Comparison of ENCODE assay signal across 8 cellular contexts in the genomic region with DNA sequence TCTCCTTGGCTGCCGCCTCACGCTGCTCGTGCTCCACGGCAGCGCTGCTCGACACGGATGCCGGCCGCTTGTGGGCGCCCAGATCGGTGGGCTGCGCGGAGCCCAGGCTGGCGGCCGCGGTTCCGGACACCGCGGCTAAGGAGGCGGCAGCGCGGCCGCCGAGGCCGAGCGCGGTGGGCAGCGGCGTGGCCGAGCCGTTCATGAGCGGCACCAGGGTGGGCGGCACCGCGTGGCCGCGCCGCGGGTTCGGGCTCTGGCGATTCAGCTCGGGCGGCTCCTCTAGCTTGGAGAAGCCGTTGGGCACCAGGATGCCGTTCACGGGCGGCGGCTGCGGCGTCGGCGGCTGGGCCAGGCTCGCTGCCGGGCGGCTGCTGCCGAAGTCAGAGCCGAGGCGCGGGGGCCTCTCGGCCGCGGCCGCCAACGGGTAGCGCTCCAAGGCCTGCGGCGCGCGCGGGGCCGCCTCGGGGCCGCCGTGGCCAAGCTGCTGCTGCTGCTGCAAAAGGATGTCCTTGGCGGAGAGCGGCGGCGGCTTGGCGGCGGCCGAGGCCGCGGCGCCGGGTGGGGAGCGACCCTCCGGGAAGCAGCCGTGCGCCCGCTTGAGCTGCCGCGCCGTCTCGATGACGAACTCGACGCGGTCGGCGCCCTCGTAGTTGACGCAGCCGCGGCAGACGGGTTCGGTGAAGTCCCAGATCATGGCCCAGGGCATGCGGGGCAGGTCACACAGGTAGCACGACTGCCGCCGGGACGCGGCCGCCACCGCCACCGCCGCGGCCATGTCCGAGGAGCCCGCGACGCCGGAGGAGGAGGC. TPM values are rescaled to one million over a fixed set of nuclear protein-coding genes. Genes with fewer than 3 reads are reported as not detected.
A peak's percentile ranks its signal among the peaks of the same experiment; 100 is the strongest.
DNase-seq lines count a peak whose midpoint lies in the region; ATAC-seq and TF ChIP-seq lines count a peak whose summit lies in the region.

No MANE protein-coding gene starts in this region.

- no peaks in the 10 kb centered on the region for H3K9me3 ChIP-seq in heart right ventricle

- H3K27ac ChIP-seq in RWPE1 (peak overlapping the region; percentile 98), heart right ventricle (peak overlapping the region; percentile 96 to 100 (median 100))

- CTCF ChIA-PET in RWPE1 (lab: Yijun Ruan, JAX): interaction anchor here (0.8 to 1.0 kb wide), 2 partner anchors 115 to 122 kb away, joined by 5 to 6 read pairs; no protein-coding TSS in a partner anchor

- DNase-seq in DMS 273 (lab: John Stamatoyannopoulos, UW; ENCODE audit: unreplicated experiment): peak; percentile 72
- DNase-seq in DMS 273 treated with DMSO at 0.1 percent for 48 hours (lab: John Stamatoyannopoulos, UW): no peak
- no peak for DNase-seq in RWPE1 (ENCODE audit: low spot score)
- peak; percentile 78 for DNase-seq in activated naive CD4-positive, alpha-beta T cell treated with anti-CD3 and anti-CD28 coated beads, Interleukin-2, amount 50 U/mL, for 16 hours
- DNase-seq in heart right ventricle: peak; percentile 24 to 62
- peak; percentile 72 for DNase-seq in sciatic nerve (ENCODE audit: low spot score)
- DNase-seq in medulla oblongata (ENCODE audit: extremely low spot score): no peak

- ATAC-seq in heart right ventricle (no peak), sciatic nerve (no peak), HG03045 (IDR thresholded peaks at IDR 0.05; ENCODE audit: unreplicated experiment) (no peak)

- peaks cover 9 to 48% (median 39%) of the 10 kb centered on the region in 9 donors for H3K4me1 ChIP-seq in heart right ventricle

- POLR2A ChIA-PET in RWPE1 (lab: Yijun Ruan, JAX; ENCODE audit: low non-redundant PET): interaction anchor here (1.0 to 1.3 kb wide), 2 partner anchors 110 to 115 kb away, joined by 3 to 6 read pairs; no protein-coding TSS in a partner anchor

- peaks cover 0 to 48% (median 23%) of the 10 kb centered on the region in 9 donors for H3K36me3 ChIP-seq in heart right ventricle

- no peak for TF ChIP-seq CTCF in RWPE1 (conservative IDR thresholded peaks at IDR 0.05; ENCODE audit: low read depth)
- TF ChIP-seq CTCF in heart right ventricle (IDR thresholded peaks at IDR 0.05): no peak

- intact Hi-C loops in heart right ventricle (cut with DNase I): loop anchor here in 7 of 10 donors (2.0 to 10.0 kb wide), 9 partner anchors 72 to 468 kb away; no protein-coding TSS in a partner anchor
- intact Hi-C loops in sciatic nerve (cut with DNase I): loop anchor here (5.0 kb wide), 1 partner anchor 473 kb away; no protein-coding TSS in a partner anchor

- peak overlapping the region; percentile 78 to 96 (median 88) for H3K4me3 ChIP-seq in heart right ventricle

- no peaks in the 10 kb centered on the region for H3K27me3 ChIP-seq in heart right ventricle

- 0 to 1% methylated on average over 114 to 116 of the region's 122 CpGs for WGBS in heart right ventricle, 2 donors

RNA-seq across cellular contexts. Expression of a gene that starts 1.1 kb away (rescaled TPM):
- total RNA-seq in heart right ventricle: 100 to 1,000 TPM in 6 of 10 donors, 10 to 100 TPM in 4; 78.2 to 181 (median 104) TPM
- polyA plus RNA-seq in heart right ventricle: 10 to 100 TPM; 50.6 to 54.0 TPM
- total RNA-seq in sciatic nerve: 142 TPM

Comparison
In these comparisons a context has a peak if more than half of its experiments do, and no peak if none do; other contexts are left out.
1. DNase-seq: peak in DMS 273 (single experiment), activated naive CD4-positive, alpha-beta T cell treated with anti-CD3 and anti-CD28 coated beads, Interleukin-2, amount 50 U/mL, for 16 hours (single experiment), heart right ventricle (2 of 2) and sciatic nerve (single experiment); none in DMS 273 treated with DMSO at 0.1 percent for 48 hours (single experiment), RWPE1 (single experiment) and medulla oblongata (single experiment).